ENCODE assay signal across 18 cellular contexts in the genomic region with DNA sequence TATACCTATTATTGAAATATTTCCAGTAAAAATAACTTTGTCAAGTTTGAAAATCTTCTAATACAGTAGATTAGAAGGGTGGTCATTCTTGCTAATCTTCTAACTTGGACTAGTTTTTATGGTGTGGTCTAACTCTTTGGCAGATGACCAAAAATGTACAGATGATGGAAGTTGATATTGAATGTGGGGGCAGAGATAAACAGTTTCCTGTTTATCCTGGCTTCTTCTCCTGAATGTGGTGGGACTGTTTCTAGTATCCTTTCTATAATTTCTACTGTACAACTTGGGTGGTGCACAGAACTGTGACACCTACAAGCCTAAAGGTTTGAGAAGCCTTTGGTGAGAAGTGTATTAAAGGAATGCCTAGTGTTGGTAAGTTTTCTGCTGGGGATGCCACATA.
"Had no signal": no experiment of that assay in that cellular context is flagged by ENCODE, and none has a peak within 500 bp of the region (broad histone marks: within the 10 kb centered on the region; RNA-seq: fewer than 3 reads in every experiment).

No MANE protein-coding gene starts in this region.

- H3K4me3 ChIP-seq: adrenal gland, PC-9 had no signal

- H3K27me3 ChIP-seq: adrenal gland had no signal

- H3K36me3 ChIP-seq: adrenal gland, WERI-Rb-1 had no signal

- DNase-seq: activated CD4-positive, alpha-beta T cell treated with anti-CD3 and anti-CD28 coated beads for 36 hours; activated CD8-positive, alpha-beta memory T cell treated with anti-CD3 and anti-CD28 coated beads, Interleukin-2, amount 50 U/mL, for 48 hours; activated CD8-positive, alpha-beta T cell treated with anti-CD3 and anti-CD28 coated beads, Interleukin-2, amount 10 ng/mL, durations not matched to agents 7 days and 5 days; activated naive CD4-positive, alpha-beta T cell treated with anti-CD3 and anti-CD28 coated beads, Interleukin-2, amount 50 U/mL, for 16 hours; activated naive CD8-positive, alpha-beta T cell treated with anti-CD3 and anti-CD28 coated beads, Interleukin-2, amount 10 ng/mL, durations not matched to agents 7 days and 5 days; activated T-cell treated with anti-CD3 and anti-CD28 coated beads, Interleukin-2, amount 50 U/mL, for 1 hour; adrenal gland; aorta; Karpas-422; NCI-H1105 treated with DMSO at 0.1 percent for 48 hours; NCI-H1436 treated with DMSO at 0.1 percent for 48 hours; NCI-H187; NCI-H2081; NCI-H446; NCI-H524; SHP77 treated with DMSO at 0.1 percent for 48 hours; WERI-Rb-1 had no signal

- H3K4me1 ChIP-seq: adrenal gland had no signal

- ATAC-seq: activated CD4-positive, alpha-beta T cell treated with anti-CD3 and anti-CD28 coated beads for 36 hours; activated CD8-positive, alpha-beta T cell treated with anti-CD3 and anti-CD28 coated beads, Interleukin-2, amount 10 ng/mL, durations not matched to agents 7 days and 5 days had no signal

- H3K9me3 ChIP-seq: adrenal gland had no signal

- H3K27ac ChIP-seq: adrenal gland, PC-9, WERI-Rb-1 had no signal
